ENCODE assay signal across 1 cellular context in the genomic region with DNA sequence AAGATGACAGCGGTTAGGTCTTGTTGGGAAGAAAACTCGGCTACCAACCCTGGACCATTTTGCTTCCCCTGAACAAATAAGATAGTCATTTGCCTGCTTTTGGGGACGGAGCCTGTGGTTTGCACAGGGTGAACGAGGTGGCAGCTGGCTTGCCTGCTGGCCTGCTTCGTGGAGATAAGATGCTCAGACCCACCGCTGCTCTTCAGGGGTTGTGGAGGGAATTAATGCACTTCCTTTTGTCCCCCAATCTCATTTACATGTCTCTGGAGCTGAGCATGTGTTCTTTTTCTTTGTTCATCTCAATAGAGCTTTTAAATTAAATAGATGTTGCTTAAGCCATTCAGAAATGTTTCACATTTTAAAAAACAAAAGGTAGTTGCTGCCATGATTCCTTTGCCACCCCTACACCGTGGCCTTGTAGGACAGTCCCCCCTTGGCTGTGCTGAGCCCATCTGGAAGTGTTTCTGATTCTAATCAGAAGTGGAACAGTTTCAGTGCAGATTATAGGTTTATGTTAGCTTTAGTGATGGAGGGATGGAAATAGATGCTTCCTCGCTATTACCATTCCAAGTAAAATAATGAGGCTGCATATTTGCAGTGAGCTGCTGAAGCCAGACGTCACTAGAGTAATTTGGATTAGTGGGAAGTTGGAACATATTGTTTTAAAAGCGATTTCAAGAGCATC.
TF ChIP-seq lines count a peak whose summit lies in the region.

No MANE protein-coding gene starts in this region.

TF ChIP-seq in neural cell, 6 proteins besides CTCF, POLR2A, EP300 and RAD21 (continued from another document):
- TF ChIP-seq REST (IDR thresholded peaks at IDR 0.05; ENCODE audit: borderline replicate concordance) (no peak), TAF1 (IDR thresholded peaks at IDR 0.05; ENCODE audit: low read depth) (no peak), EZH2 (IDR thresholded peaks at IDR 0.05; ENCODE audit: borderline replicate concordance, insufficient read depth, low read length, poor library complexity, severe bottlenecking) (no peak)
